Comparison of ENCODE assay signal across 25 cellular contexts in genomic region chr6:143264291-143264834, GRCh38.
DNase-seq lines count a peak whose midpoint lies in the region; ATAC-seq and TF ChIP-seq lines count a peak whose summit lies in the region.
"Had no signal": no experiment of that assay in that cellular context is flagged by ENCODE, and none has a peak within 500 bp of the region (broad histone marks: within the 10 kb centered on the region; RNA-seq: fewer than 3 reads in every experiment).

No MANE protein-coding gene starts in this region.

- no peak overlapping the region for H4K5ac ChIP-seq in H9 (ENCODE audit: insufficient read length, low read depth, low read length)

- H3K27me3 Mint-ChIP-seq in H9 (ENCODE audit: low read depth) (no peaks in the 10 kb centered on the region), endodermal cell (ENCODE audit: insufficient read depth) (no peaks in the 10 kb centered on the region)
- H3K27me3 Mint-ChIP-seq: activated CD4-positive, alpha-beta T cell treated with anti-CD3 and anti-CD28 coated beads, Interleukin-2, amount 10 ng/mL, durations not matched to agents 24 days and 14 days; memory B cell; progenitor cell of endocrine pancreas; stimulated activated naive CD8-positive, alpha-beta T cell treated with anti-CD3 and anti-CD28 coated beads, Interleukin-15, Interleukin-2, amounts not matched to agents 100 ng/mL and 50 ng/mL, for 24 hours had no signal

- H3K36me3 Mint-ChIP-seq in H9 (ENCODE audit: insufficient read depth in 1 of 3, low read depth in 3 of 3) (peaks cover 0 to 11% (median 2%) of the 10 kb centered on the region in 3 experiments; a peak in 4 of 7 replicates), endodermal cell (ENCODE audit: low read depth) (no peaks in the 10 kb centered on the region)

- H2BK120ac ChIP-seq in H9 (ENCODE audit: low read depth, low read length, poor library complexity, severe bottlenecking): no peak overlapping the region

- H4K8ac ChIP-seq in H9 (replicated peaks; ENCODE audit: insufficient read length, low read depth, low read length): no peak overlapping the region

- no peak overlapping the region for H2BK5ac ChIP-seq in H9 (ENCODE audit: insufficient read length, low read length)

- H3T11ph ChIP-seq in H9 (ENCODE audit: low read length): no peak overlapping the region

- H3K36me3 ChIP-seq in endodermal cell (ENCODE audit: control insufficient read depth, insufficient read depth, low read length) (no peaks in the 10 kb centered on the region), stomach (no peaks in the 10 kb centered on the region)
- H3K36me3 ChIP-seq: brain microvascular endothelial cell, neutrophil, sigmoid colon, thyroid gland had no signal

- H3K27me3 ChIP-seq in H9 (ENCODE audit: insufficient read depth, low read length) (no peaks in the 10 kb centered on the region), endodermal cell (ENCODE audit: control insufficient read depth, insufficient read depth, low read length, poor library complexity, severe bottlenecking) (no peaks in the 10 kb centered on the region), stomach (no peaks in the 10 kb centered on the region)
- H3K27me3 ChIP-seq: brain microvascular endothelial cell, neutrophil, sigmoid colon, thyroid gland had no signal

- H3K4me1 ChIP-seq in H9 (ENCODE audit: insufficient read depth, low read length) (peaks cover 6% of the 10 kb centered on the region; the same call in 1 of the 2 replicates), endodermal cell (ENCODE audit: control insufficient read depth, insufficient read depth, low read length) (no peaks in the 10 kb centered on the region), stomach (peaks cover 0 to 25% (median 0%) of the 10 kb centered on the region in 4 donors)
- H3K4me1 ChIP-seq: thyroid gland had no signal

- no peak overlapping the region for H3K4me3 ChIP-seq in endodermal cell (ENCODE audit: low read length)
- no peak overlapping the region for H3K4me3 ChIP-seq in stomach
- H3K4me3 ChIP-seq: sigmoid colon, SK-N-MC, thyroid gland had no signal

- no CpG with 5 or more reads among the region's 5 CpGs for WGBS in H9 (ENCODE audit: extremely low coverage, insufficient read length, low lambda C conversion rate)
- 92% methylated on average over 2 to 5 of the region's 5 CpGs for WGBS in endodermal cell (ENCODE audit: insufficient coverage in 1 of 2, insufficient read length in 1 of 2), 2 experiments
- WGBS in stomach, 5 donors: 90 to 95% (median 92%) methylated on average over 5 of the region's 5 CpGs

- no peak overlapping the region for H3K18ac ChIP-seq in H9 (ENCODE audit: insufficient read length, low read depth, low read length)

- H3K9me3 ChIP-seq in H9 (ENCODE audit: control insufficient read depth, low read depth, low read length) (no peaks in the 10 kb centered on the region), endodermal cell (ENCODE audit: control insufficient read depth, low read length) (no peaks in the 10 kb centered on the region), stomach (no peaks in the 10 kb centered on the region)
- H3K9me3 ChIP-seq: neutrophil, sigmoid colon, thyroid gland had no signal

- DNase-seq in DMS 273 (lab: John Stamatoyannopoulos, UW; ENCODE audit: unreplicated experiment) (peak; percentile 97), H9 (no peak), NCI-H446 (lab: John Stamatoyannopoulos, UW) (peak; percentile 35 to 83), endodermal cell (no peak), stomach (no peak), cardiac septum (ENCODE audit: low spot score) (no peak)
- DNase-seq: activated CD4-positive, alpha-beta T cell treated with anti-CD3 and anti-CD28 coated beads, Interleukin-2, amount 10 ng/mL, durations not matched to agents 24 days and 14 days; activated naive CD4-positive, alpha-beta T cell treated with anti-CD3 and anti-CD28 coated beads for 36 hours; activated T-cell treated with anti-CD3 and anti-CD28 coated beads, Interleukin-2, amount 50 U/mL, for 72 hours; brain microvascular endothelial cell; CD4-positive, CD25-positive, alpha-beta regulatory T cell; effector memory CD4-positive, alpha-beta T cell; KG1; left cardiac atrium; MV-4-11; NCI-H226; sigmoid colon; thyroid gland had no signal

- intact Hi-C loops in stomach (cut with DNase I; ENCODE audit: low total_unique reads) (no loop called here), cardiac septum (cut with DNase I) (no loop called here)

- no peak overlapping the region for H3K9ac ChIP-seq in H9 (ENCODE audit: extremely low read depth, insufficient read length, low read length)
- H3K9ac ChIP-seq in endodermal cell (ENCODE audit: extremely low read depth, low read length, poor library complexity, severe bottlenecking): no peak overlapping the region

- H3K27ac ChIP-seq in H9 (ENCODE audit: insufficient read length, low read depth, low read length) (no peak overlapping the region), endodermal cell (ENCODE audit: low read depth, low read length) (peak overlapping the region; percentile 2), stomach (no peak overlapping the region)
- H3K27ac ChIP-seq: brain microvascular endothelial cell, neutrophil, sigmoid colon, SK-N-MC, thyroid gland had no signal

- TF ChIP-seq EP300 in stomach (IDR thresholded peaks at IDR 0.05): no peak

- no peak overlapping the region for H2AFZ ChIP-seq in H9 (ENCODE audit: low read length)

- H3K4me1 Mint-ChIP-seq in H9 (peaks cover 19 to 28% of the 10 kb centered on the region in 2 experiments), endodermal cell (peaks cover 17% of the 10 kb centered on the region)
- H3K4me1 Mint-ChIP-seq: activated CD4-positive, alpha-beta T cell treated with anti-CD3 and anti-CD28 coated beads, Interleukin-2, amount 10 ng/mL, durations not matched to agents 24 days and 14 days; memory B cell had no signal

- H3K14ac ChIP-seq in H9 (ENCODE audit: insufficient read depth, low read length): no peak overlapping the region

- no peak overlapping the region for H2BK12ac ChIP-seq in H9 (ENCODE audit: insufficient read length, low read depth, low read length)

- no peak overlapping the region for H2BK15ac ChIP-seq in H9 (ENCODE audit: low read depth, low read length)

- H4K91ac ChIP-seq in H9 (ENCODE audit: insufficient read length, low read depth, low read length): no peak overlapping the region

- no peak overlapping the region for H3K23ac ChIP-seq in H9 (ENCODE audit: insufficient read length, low read depth, low read length)

- H3K4me3 Mint-ChIP-seq in H9 (no peak overlapping the region), endodermal cell (no peak overlapping the region)
- H3K4me3 Mint-ChIP-seq: activated CD4-positive, alpha-beta T cell treated with anti-CD3 and anti-CD28 coated beads, Interleukin-2, amount 10 ng/mL, durations not matched to agents 24 days and 14 days; activated naive CD4-positive, alpha-beta T cell treated with anti-CD3 and anti-CD28 coated beads for 36 hours; activated T-cell treated with anti-CD3 and anti-CD28 coated beads, Interleukin-2, amount 50 U/mL, for 72 hours; CD4-positive, CD25-positive, alpha-beta regulatory T cell; memory B cell; stimulated activated naive CD8-positive, alpha-beta T cell treated with anti-CD3 and anti-CD28 coated beads, Interleukin-15, Interleukin-2, amounts not matched to agents 100 ng/mL and 50 ng/mL, for 24 hours; T-helper 2 cell treated with Interferon-gamma antibody and Interleukin-4, amounts not matched to agents 5 μg/mL and 100 μg/mL, for 36 hours had no signal

- no peaks in the 10 kb centered on the region for H4K20me1 ChIP-seq in H9 (ENCODE audit: control insufficient read depth, insufficient read depth, insufficient read length)

- H2AK5ac ChIP-seq in H9 (ENCODE audit: insufficient read length, low read length): no peak overlapping the region

- H3K4me2 ChIP-seq in H9 (ENCODE audit: insufficient read depth, insufficient read length, low read length): no peak overlapping the region

- no peak for TF ChIP-seq POLR2A in stomach (IDR thresholded peaks at IDR 0.05)

- H3K23me2 ChIP-seq in H9 (ENCODE audit: insufficient read length, low read depth, low read length, poor library complexity, severe bottlenecking): no peaks in the 10 kb centered on the region

- peaks cover 2 to 5% of the 10 kb centered on the region in 2 experiments for H3K9me3 Mint-ChIP-seq in H9
- peaks cover 3% of the 10 kb centered on the region for H3K9me3 Mint-ChIP-seq in endodermal cell
- H3K9me3 Mint-ChIP-seq: activated naive CD4-positive, alpha-beta T cell treated with anti-CD3 and anti-CD28 coated beads for 36 hours; T-helper 2 cell treated with Interferon-gamma antibody and Interleukin-4, amounts not matched to agents 5 μg/mL and 100 μg/mL, for 36 hours had no signal

- no peak overlapping the region for H3K56ac ChIP-seq in H9 (ENCODE audit: insufficient read length, low read depth, low read length)

- H3K79me2 ChIP-seq in H9 (ENCODE audit: insufficient read depth, low read length): no peaks in the 10 kb centered on the region

- no peak for TF ChIP-seq CTCF in H9 (conservative IDR thresholded peaks at IDR 0.05)
- TF ChIP-seq CTCF in endodermal cell (conservative IDR thresholded peaks at IDR 0.05): no peak
- TF ChIP-seq CTCF in stomach (IDR thresholded peaks at IDR 0.05): no peak

- no peak overlapping the region for H2BK20ac ChIP-seq in H9 (ENCODE audit: low read depth, low read length, poor library complexity, severe bottlenecking)

- H3K79me1 ChIP-seq in H9 (ENCODE audit: insufficient read depth, low read depth, low read length, poor library complexity, severe bottlenecking): no peaks in the 10 kb centered on the region

- ATAC-seq in GM19324 (IDR thresholded peaks at IDR 0.05; ENCODE audit: low FRiP score, unreplicated experiment): no peak
- ATAC-seq: activated T-cell treated with anti-CD3 and anti-CD28 coated beads, Interleukin-2, amount 50 U/mL, for 72 hours; left cardiac atrium had no signal

- H3K27ac Mint-ChIP-seq in H9 (peak overlapping the region in 2 of 3 experiments; percentile 32 to 50; a peak in 4 of 7 replicates), endodermal cell (peak overlapping the region; percentile 28)
- H3K27ac Mint-ChIP-seq: activated CD4-positive, alpha-beta T cell treated with anti-CD3 and anti-CD28 coated beads, Interleukin-2, amount 10 ng/mL, durations not matched to agents 24 days and 14 days; activated naive CD4-positive, alpha-beta T cell treated with anti-CD3 and anti-CD28 coated beads for 36 hours; activated T-cell treated with anti-CD3 and anti-CD28 coated beads, Interleukin-2, amount 50 U/mL, for 72 hours; CD4-positive, CD25-positive, alpha-beta regulatory T cell; memory B cell; progenitor cell of endocrine pancreas; stimulated activated naive CD8-positive, alpha-beta T cell treated with anti-CD3 and anti-CD28 coated beads, Interleukin-15, Interleukin-2, amounts not matched to agents 100 ng/mL and 50 ng/mL, for 24 hours; T-helper 2 cell treated with Interferon-gamma antibody and Interleukin-4, amounts not matched to agents 5 μg/mL and 100 μg/mL, for 36 hours had no signal

- no peak overlapping the region for H3K4ac ChIP-seq in H9 (ENCODE audit: low read depth, low read length)

Comparison
In these comparisons a context has a peak if more than half of its experiments do, and no peak if none do; other contexts are left out.
1. DNase-seq: peak in DMS 273 (single experiment) and NCI-H446 (2 of 2); none in H9 (single experiment), endodermal cell (single experiment), stomach (single experiment) and cardiac septum (single experiment).